25 cellular contexts compared by ENCODE assay signal in genomic region chr16:67924140-67924906, GRCh38. TPM values are rescaled to one million over a fixed set of nuclear protein-coding genes. Genes with fewer than 3 reads are reported as not detected.
A peak's percentile ranks its signal among the peaks of the same experiment; 100 is the strongest.
DNase-seq lines count a peak whose midpoint lies in the region; TF ChIP-seq lines count a peak whose summit lies in the region.
"Had no signal": no experiment of that assay in that cellular context is flagged by ENCODE, and none has a peak within 500 bp of the region (broad histone marks: within the 10 kb centered on the region; RNA-seq: fewer than 3 reads in every experiment).

No MANE protein-coding gene starts in this region.

- H3K27ac Mint-ChIP-seq in brain (peak overlapping the region in 3 of 5 experiments; percentile 84 to 92 (median 86)), progenitor cell of endocrine pancreas (peak overlapping the region; percentile 76)
- H3K27ac Mint-ChIP-seq: activated T-cell treated with anti-CD3 and anti-CD28 coated beads, Interleukin-2, amount 50 U/mL, for 72 hours; T-helper 1 cell treated with Interleukin-12 subunit alpha and Interleukin-12 subunit beta and Interleukin-4 antibody, amounts not matched to agents 30 μg/mL and 1 μg/mL, for 36 hours; type B pancreatic cell had no signal

- H3K27ac ChIP-seq in BLaER1 (peak overlapping the region; percentile 68), C4-2B (peak overlapping the region; percentile 83)
- H3K27ac ChIP-seq: stomach had no signal

- H3K36me3 Mint-ChIP-seq in brain (no peaks in the 10 kb centered on the region), progenitor cell of endocrine pancreas (ENCODE audit: insufficient read depth) (peaks cover 3% of the 10 kb centered on the region)
- H3K36me3 Mint-ChIP-seq: type B pancreatic cell had no signal

- no peak for DNase-seq in progenitor cell of endocrine pancreas (ENCODE audit: low spot score, unreplicated experiment)
- DNase-seq in iPS-NIHi7 (ENCODE audit: extremely low spot score), result no peak
- no peak for DNase-seq in ACHN
- no peak for DNase-seq in SIG-M5 treated with dmso at 0.1 percent for 504 hours (lab: John Stamatoyannopoulos, UW; ENCODE audit: unreplicated experiment)
- DNase-seq: activated T-cell treated with anti-CD3 and anti-CD28 coated beads, Interleukin-2, amount 50 U/mL, for 72 hours; CD8-positive, alpha-beta memory T cell; glutamatergic neuron; islet precursor cell; midbrain; MV-4-11; naive thymus-derived CD4-positive, alpha-beta T cell; NCI-H146; NCI-H446 treated with DMSO at 0.1 percent for 48 hours; retina; SK-N-SH; small intestine; stomach had no signal

- H3K27me3 Mint-ChIP-seq in brain (no peaks in the 10 kb centered on the region), progenitor cell of endocrine pancreas (no peaks in the 10 kb centered on the region)
- H3K27me3 Mint-ChIP-seq: CD8-positive, alpha-beta memory T cell; naive thymus-derived CD4-positive, alpha-beta T cell; type B pancreatic cell had no signal

- H3K9ac ChIP-seq in BLaER1, result no peak overlapping the region
- H3K9ac ChIP-seq: SK-N-SH had no signal

- peak overlapping the region; percentile 91 for H3K4me2 ChIP-seq in BLaER1
- H3K4me2 ChIP-seq: SK-N-SH had no signal

- in situ Hi-C loops in ACHN (cut with HindIII; ENCODE audit: low pct_ligation_motif_present, low pct_unique_long_range_greater_than_20kb, low sequenced_read_pairs), result no loop called here

- H3K9me3 ChIP-seq in BLaER1, result no peaks in the 10 kb centered on the region
- H3K9me3 ChIP-seq: SK-N-SH, stomach had no signal

- no peak overlapping the region for H3K4me3 Mint-ChIP-seq in brain
- H3K4me3 Mint-ChIP-seq in progenitor cell of endocrine pancreas (ENCODE audit: low read depth), result no peak overlapping the region
- H3K4me3 Mint-ChIP-seq: activated T-cell treated with anti-CD3 and anti-CD28 coated beads, Interleukin-2, amount 50 U/mL, for 72 hours; CD8-positive, alpha-beta memory T cell; naive thymus-derived CD4-positive, alpha-beta T cell; T-helper 1 cell treated with Interleukin-12 subunit alpha and Interleukin-12 subunit beta and Interleukin-4 antibody, amounts not matched to agents 30 μg/mL and 1 μg/mL, for 36 hours; type B pancreatic cell had no signal

- H3K9me3 Mint-ChIP-seq in brain (no peaks in the 10 kb centered on the region), progenitor cell of endocrine pancreas (ENCODE audit: low read depth) (no peaks in the 10 kb centered on the region)
- H3K9me3 Mint-ChIP-seq: activated T-cell treated with anti-CD3 and anti-CD28 coated beads, Interleukin-2, amount 50 U/mL, for 72 hours; CD8-positive, alpha-beta memory T cell; naive thymus-derived CD4-positive, alpha-beta T cell; T-helper 1 cell treated with Interleukin-12 subunit alpha and Interleukin-12 subunit beta and Interleukin-4 antibody, amounts not matched to agents 30 μg/mL and 1 μg/mL, for 36 hours; type B pancreatic cell had no signal

- peaks cover 31% of the 10 kb centered on the region for H3K4me1 Mint-ChIP-seq in brain
- H3K4me1 Mint-ChIP-seq in progenitor cell of endocrine pancreas (ENCODE audit: low read depth), result no peaks in the 10 kb centered on the region

- H4K20me1 ChIP-seq in BLaER1, result peaks cover 97% of the 10 kb centered on the region

- no peak for TF ChIP-seq CTCF in C4-2B (conservative IDR thresholded peaks at IDR 0.05)
- no peak for TF ChIP-seq CTCF in brain (conservative IDR thresholded peaks at IDR 0.05)
- no peak for TF ChIP-seq CTCF in progenitor cell of endocrine pancreas (IDR thresholded peaks at IDR 0.05; ENCODE audit: unreplicated experiment)

- peaks cover 99% of the 10 kb centered on the region for H3K4me1 ChIP-seq in BLaER1

- no peaks in the 10 kb centered on the region for H3K27me3 ChIP-seq in BLaER1
- H3K27me3 ChIP-seq: stomach had no signal

- peaks cover 53% of the 10 kb centered on the region for H3K36me3 ChIP-seq in BLaER1

- H3K4me3 ChIP-seq in BLaER1, result no peak overlapping the region
- H3K4me3 ChIP-seq: stomach had no signal

RNA-seq across cellular contexts. Expression of gene CTRL, which starts 7.3 kb away (rescaled TPM):
- polyA plus RNA-seq in brain (ENCODE audit: insufficient read depth, low read depth, low replicate concordance), result 1.0 TPM
- total RNA-seq in progenitor cell of endocrine pancreas, result 0.57 and 2.2 TPM in 2 replicates

RNA-seq across cellular contexts. Expression of gene PSMB10, which starts 12.3 kb away (rescaled TPM):
- 77.4 TPM for polyA plus RNA-seq in brain (ENCODE audit: insufficient read depth, low read depth, low replicate concordance)
- total RNA-seq in progenitor cell of endocrine pancreas, result 9.8 and 10.6 TPM in 2 replicates

RNA-seq across cellular contexts. Expression of gene LCAT, which starts 19.6 kb away (rescaled TPM):
- polyA plus RNA-seq in brain (ENCODE audit: insufficient read depth, low read depth, low replicate concordance), result 22.1 TPM
- 31.9 and 32.1 TPM in 2 replicates for total RNA-seq in progenitor cell of endocrine pancreas

RNA-seq across cellular contexts. Expression of gene PSKH1, which starts 31.3 kb away (rescaled TPM):
- polyA plus RNA-seq in brain (ENCODE audit: insufficient read depth, low read depth, low replicate concordance), result 28.0 TPM
- total RNA-seq in progenitor cell of endocrine pancreas, result 42.8 and 45.0 TPM in 2 replicates

RNA-seq across cellular contexts. Expression of gene NRN1L, which starts 39.6 kb away (rescaled TPM):
- polyA plus RNA-seq in brain (ENCODE audit: insufficient read depth, low read depth, low replicate concordance), result 2.6 TPM
- not detected in 2 replicates for total RNA-seq in progenitor cell of endocrine pancreas
- total RNA-seq: cerebellum, LHCN-M2, occipital lobe, stomach had no signal
- polyA plus RNA-seq: naive thymus-derived CD4-positive, alpha-beta T cell had no signal
